In genomic region chr12:45259732-45260480, GRCh38 we compare ENCODE assay signal across 9 cellular contexts. TPM values are rescaled to one million over a fixed set of nuclear protein-coding genes. Genes with fewer than 3 reads are reported as not detected.
DNase-seq lines count a peak whose midpoint lies in the region; ATAC-seq and TF ChIP-seq lines count a peak whose summit lies in the region.
"Had no signal": no experiment of that assay in that cellular context is flagged by ENCODE, and none has a peak within 500 bp of the region (broad histone marks: within the 10 kb centered on the region; RNA-seq: fewer than 3 reads in every experiment).

No MANE protein-coding gene starts in this region.

- TF ChIP-seq POLR2A in ovary (IDR thresholded peaks at IDR 0.05), result no peak

- DNase-seq in SIG-M5 treated with dmso at 0.1 percent for 504 hours (lab: John Stamatoyannopoulos, UW; ENCODE audit: unreplicated experiment) (peak; percentile 68), SIG-M5 (lab: John Stamatoyannopoulos, UW) (no peak), UCSD-AML1 (lab: John Stamatoyannopoulos, UW; ENCODE audit: unreplicated experiment) (peak; percentile 16), left ventricle myocardium inferior (no peak), ovary (no peak)
- DNase-seq: amniotic stem cell had no signal

- H3K27ac ChIP-seq in left ventricle myocardium inferior (replicated peaks) (peak overlapping the region; percentile 42), stomach smooth muscle (ENCODE audit: low read length) (peak overlapping the region; percentile 37), ovary (no peak overlapping the region)

- H3K36me3 ChIP-seq in left ventricle myocardium inferior (no peaks in the 10 kb centered on the region), stomach smooth muscle (ENCODE audit: control insufficient read depth in 2 of 2, insufficient read depth in 2 of 2, low read length in 2 of 2) (no peaks in the 10 kb centered on the region), ovary (no peaks in the 10 kb centered on the region)

- TF ChIP-seq CTCF in left ventricle myocardium inferior (IDR thresholded peaks at IDR 0.05; ENCODE audit: borderline replicate concordance) (no peak), ovary (IDR thresholded peaks at IDR 0.05) (no peak)

- no peak overlapping the region for H3K9ac ChIP-seq in stomach smooth muscle (ENCODE audit: low read length in 2 of 2)

- H3K9me3 ChIP-seq in left ventricle myocardium inferior (replicated peaks) (no peaks in the 10 kb centered on the region), stomach smooth muscle (ENCODE audit: control insufficient read depth in 2 of 2, low read length in 2 of 2) (no peaks in the 10 kb centered on the region), ovary (no peaks in the 10 kb centered on the region)

- no peak for TF ChIP-seq EP300 in ovary (IDR thresholded peaks at IDR 0.05)

- intact Hi-C loops in left ventricle myocardium inferior (cut with micrococcal nuclease), result loop anchor here (10.0 kb wide), 1 partner anchor 45 kb away; the partner anchor contains the start of gene ANO6
- intact Hi-C loops in ovary (cut with DNase I), result no loop called here

- H3K27me3 ChIP-seq in left ventricle myocardium inferior (ENCODE audit: low read depth), result no peaks in the 10 kb centered on the region
- H3K27me3 ChIP-seq in stomach smooth muscle (ENCODE audit: control insufficient read depth in 1 of 2, insufficient read depth in 2 of 2, low read length in 2 of 2), result no peaks in the 10 kb centered on the region
- H3K27me3 ChIP-seq in ovary, result no peaks in the 10 kb centered on the region

- H3K4me3 ChIP-seq in left ventricle myocardium inferior (no peak overlapping the region), stomach smooth muscle (ENCODE audit: low read length in 2 of 2) (no peak overlapping the region), ovary (no peak overlapping the region)

- 55 to 64% (median 62%) methylated on average over 6 of the region's 6 CpGs for WGBS in ovary, 3 donors

- ATAC-seq in HG03175 (IDR thresholded peaks at IDR 0.05; ENCODE audit: unreplicated experiment) (no peak), HG03108 (IDR thresholded peaks at IDR 0.05; ENCODE audit: unreplicated experiment) (no peak)

- H3K4me1 ChIP-seq in left ventricle myocardium inferior (peaks cover 62% of the 10 kb centered on the region), stomach smooth muscle (ENCODE audit: control insufficient read depth, insufficient read depth, low read length) (peaks cover 32% of the 10 kb centered on the region), ovary (ENCODE audit: insufficient read depth) (peaks cover 20% of the 10 kb centered on the region)

RNA-seq across cellular contexts. Expression of gene ANO6, which starts 44.0 kb away (rescaled TPM):
- total RNA-seq in left ventricle myocardium inferior (46.2 TPM), ovary (10 to 100 TPM; 52.8 to 83.0 (median 63.2) TPM)
- polyA plus RNA-seq in ovary, result 10 to 100 TPM; 38.8 to 88.5 TPM

Comparison
In these comparisons a context has a peak if more than half of its experiments do, and no peak if none do; other contexts are left out.
1. DNase-seq: peak in SIG-M5 treated with dmso at 0.1 percent for 504 hours (single experiment) and UCSD-AML1 (single experiment); none in SIG-M5 (single experiment), left ventricle myocardium inferior (single experiment) and ovary (0 of 5).
2. H3K27ac ChIP-seq: peak in left ventricle myocardium inferior (single experiment) and stomach smooth muscle (single experiment); none in ovary (0 of 2).